In genomic region chr3:169813757-169814517, GRCh38 we compare ENCODE assay signal across 8 cellular contexts. TPM values are rescaled to one million over a fixed set of nuclear protein-coding genes. Genes with fewer than 3 reads are reported as not detected.
DNase-seq lines count a peak whose midpoint lies in the region; ATAC-seq, FAIRE-seq and TF ChIP-seq lines count a peak whose summit lies in the region.

No MANE protein-coding gene starts in this region.

- no peaks in the 10 kb centered on the region for H4K20me1 ChIP-seq in MM.1S (ENCODE audit: insufficient read depth, low read length)

- peak; percentile 85 for ATAC-seq in GM21737 (IDR thresholded peaks at IDR 0.05; ENCODE audit: unreplicated experiment)

- H3K36me3 Mint-ChIP-seq in mesothelial cell of epicardium = peaks cover 10% of the 10 kb centered on the region

- no peaks in the 10 kb centered on the region for H3K4me1 ChIP-seq in MM.1S (ENCODE audit: low read length)

- peak overlapping the region; percentile 66 for H3K4me3 ChIP-seq in GM06990 (replicated peaks; ENCODE audit: low read depth, low read length)
- peak overlapping the region; percentile 66 for H3K4me3 ChIP-seq in MM.1S (ENCODE audit: low read length)
- H3K4me3 ChIP-seq in brain microvascular endothelial cell (ENCODE audit: low read depth, low read length) = peak overlapping the region; percentile 32

- no peaks in the 10 kb centered on the region for H3K79me2 ChIP-seq in MM.1S (ENCODE audit: low read length)

- TF ChIP-seq CTCF in GM06990 (IDR thresholded peaks at IDR 0.05; ENCODE audit: insufficient read depth, low read length, poor library complexity, severe bottlenecking) (peak; percentile 89), MM.1S (IDR thresholded peaks at IDR 0.05; ENCODE audit: low read length) (peak; percentile 92), brain microvascular endothelial cell (IDR thresholded peaks at IDR 0.05; ENCODE audit: low read depth, low read length, missing control alignments) (peak; percentile 58), mesothelial cell of epicardium (IDR thresholded peaks at IDR 0.05; ENCODE audit: unreplicated experiment) (no peak)

- H3K9ac ChIP-seq in MM.1S (ENCODE audit: low read length) = peak overlapping the region; percentile 19; the same call in 1 of the 2 replicates

- in situ Hi-C loops in brain microvascular endothelial cell (cut with HindIII; ENCODE audit: low pct_ligation_motif_present, low sequenced_read_pairs) = no loop called here

- H3K4me3 Mint-ChIP-seq in mesothelial cell of epicardium = peak overlapping the region; percentile 88

- H3K9me2 ChIP-seq in MM.1S (replicated peaks; ENCODE audit: insufficient read depth, low read length) = no peaks in the 10 kb centered on the region

- peak overlapping the region; percentile 93 for H3K4me2 ChIP-seq in MM.1S (ENCODE audit: low read depth, low read length)

- no peak overlapping the region for H3K27ac Mint-ChIP-seq in mesothelial cell of epicardium

- H3K27me3 ChIP-seq in GM06990 (replicated peaks; ENCODE audit: control insufficient read depth, insufficient read depth, low read length) = no peaks in the 10 kb centered on the region
- H3K27me3 ChIP-seq in MM.1S (replicated peaks; ENCODE audit: insufficient read depth, low read length) = no peaks in the 10 kb centered on the region
- H3K27me3 ChIP-seq in brain microvascular endothelial cell (replicated peaks) = no peaks in the 10 kb centered on the region

- peaks cover 10% of the 10 kb centered on the region; the same call in 1 of the 2 replicates for H3F3A ChIP-seq in MM.1S (ENCODE audit: insufficient read depth, low read length)

- DNase-seq in GM06990 (ENCODE audit: extremely low read depth, insufficient read length) (peak; percentile 85), MM.1S (peak; percentile 98), T-helper 22 cell (ENCODE audit: low read depth) (peak; percentile 51), brain microvascular endothelial cell (no peak), mesothelial cell of epicardium (ENCODE audit: low spot score in 2 of 2, unreplicated experiment in 2 of 2) (no peak), RCC 7860 (ENCODE audit: low spot score) (no peak)
- peak; percentile 45 to 70 (median 66) for DNase-seq in stimulated activated naive CD4-positive, alpha-beta T cell (lab: John Stamatoyannopoulos, UW)

- peaks cover 18% of the 10 kb centered on the region for H3K9me3 Mint-ChIP-seq in mesothelial cell of epicardium

- no peaks in the 10 kb centered on the region for H3K27me3 Mint-ChIP-seq in mesothelial cell of epicardium (ENCODE audit: low read depth)

- no peak for FAIRE-seq in RCC 7860 (lab: Jason Lieb, UNC)

- peak overlapping the region; percentile 94 for H2AFZ ChIP-seq in MM.1S (ENCODE audit: low read length)

- no peaks in the 10 kb centered on the region for H3K36me3 ChIP-seq in GM06990 (ENCODE audit: control insufficient read depth, insufficient read depth, low read length)
- H3K36me3 ChIP-seq in MM.1S (replicated peaks; ENCODE audit: insufficient read depth, low read length) = no peaks in the 10 kb centered on the region
- H3K36me3 ChIP-seq in brain microvascular endothelial cell (replicated peaks) = no peaks in the 10 kb centered on the region

- H3K27ac ChIP-seq in MM.1S (ENCODE audit: low read length) (peak overlapping the region; percentile 37; the same call in 1 of the 2 replicates), brain microvascular endothelial cell (no peak overlapping the region)

- H3K9me3 ChIP-seq in MM.1S (replicated peaks; ENCODE audit: insufficient read depth, low read length) = 0 out of 2 replicates have a peak, but pooled peaks cover 4% of the 10 kb centered on the region

- H3K4me1 Mint-ChIP-seq in mesothelial cell of epicardium = peaks cover 30% of the 10 kb centered on the region

RNA-seq across cellular contexts. Expression of gene LRRC34, which starts 1.2 kb away (rescaled TPM):
- 4.3 to 5.3 TPM (median 5.1 TPM) in 3 replicates for total RNA-seq in mesothelial cell of epicardium

RNA-seq across cellular contexts. Expression of gene LRRIQ4, which starts 1.3 kb away (rescaled TPM):
- total RNA-seq in mesothelial cell of epicardium = 0.11 to 0.31 TPM (median 0.16 TPM) in 3 replicates

RNA-seq across cellular contexts. Expression of gene MYNN, which starts 40.7 kb away (rescaled TPM):
- 16.8 to 17.3 TPM (median 17.1 TPM) in 3 replicates for total RNA-seq in mesothelial cell of epicardium

RNA-seq across cellular contexts. Expression of gene ACTRT3, which starts 44.6 kb away (rescaled TPM):
- total RNA-seq in mesothelial cell of epicardium = 3.1 to 3.8 TPM (median 3.5 TPM) in 3 replicates

RNA-seq across cellular contexts. Expression of gene TERC, which starts 49.1 kb away (rescaled TPM):
- total RNA-seq in mesothelial cell of epicardium = 4.7 to 11.8 TPM (median 6.5 TPM) in 3 replicates

Comparison
In these comparisons a context has a peak if more than half of its experiments do, and no peak if none do; other contexts are left out.
1. DNase-seq: peak in GM06990 (single experiment), MM.1S (single experiment), T-helper 22 cell (single experiment) and stimulated activated naive CD4-positive, alpha-beta T cell (6 of 6); none in brain microvascular endothelial cell (single experiment), mesothelial cell of epicardium (0 of 2) and RCC 7860 (single experiment).
2. Peak in every context shown above with its lines, with median percentiles within 50 percentile points of each other: H3K4me3 ChIP-seq.